16 cellular contexts compared by ENCODE assay signal in genomic region chr16:27123795-27124194, GRCh38. TPM values are rescaled to one million over a fixed set of nuclear protein-coding genes. Genes with fewer than 3 reads are reported as not detected.
A peak's percentile ranks its signal among the peaks of the same experiment; 100 is the strongest.
DNase-seq lines count a peak whose midpoint lies in the region; ATAC-seq and TF ChIP-seq lines count a peak whose summit lies in the region.
"Had no signal": no experiment of that assay in that cellular context is flagged by ENCODE, and none has a peak within 500 bp of the region (broad histone marks: within the 10 kb centered on the region; RNA-seq: fewer than 3 reads in every experiment).

No MANE protein-coding gene starts in this region.

- TF ChIP-seq POLR2A in IMR-90 (IDR thresholded peaks at IDR 0.05; ENCODE audit: low read depth, low read length) (no peak), upper lobe of left lung (IDR thresholded peaks at IDR 0.05) (no peak)

- H2BK5ac ChIP-seq in IMR-90 (ENCODE audit: low read depth, low read length, poor library complexity, severe bottlenecking) (no peak overlapping the region), neuronal stem cell (ENCODE audit: low read length) (no peak overlapping the region), mesendoderm (ENCODE audit: low read length) (no peak overlapping the region)

- no peak overlapping the region for H2AK9ac ChIP-seq in IMR-90 (replicated peaks; ENCODE audit: low read depth, low read length, poor library complexity)

- no peak overlapping the region for H3K18ac ChIP-seq in IMR-90 (ENCODE audit: low read depth, low read length)
- H3K18ac ChIP-seq in neuronal stem cell (ENCODE audit: low read length), result no peak overlapping the region
- H3K18ac ChIP-seq in mesendoderm (ENCODE audit: low read length), result no peak overlapping the region

- H3K27ac ChIP-seq in IMR-90 (ENCODE audit: insufficient read depth, low read length) (no peak overlapping the region), neuronal stem cell (replicated peaks; ENCODE audit: low read length) (no peak overlapping the region), mesendoderm (ENCODE audit: low read depth, low read length) (no peak overlapping the region), upper lobe of left lung (no peak overlapping the region)
- H3K27ac ChIP-seq: BLaER1, RWPE1 had no signal

- no peak overlapping the region for H3K4ac ChIP-seq in IMR-90 (ENCODE audit: low read depth, low read length)
- H3K4ac ChIP-seq in neuronal stem cell (ENCODE audit: low read length), result no peak overlapping the region
- no peak overlapping the region for H3K4ac ChIP-seq in mesendoderm (ENCODE audit: low read depth, low read length)

- no peak overlapping the region for H3K56ac ChIP-seq in IMR-90 (ENCODE audit: extremely low read depth, insufficient read depth, low read length)
- no peak overlapping the region for H3K56ac ChIP-seq in mesendoderm (ENCODE audit: low read length)

- H3K4me1 ChIP-seq in IMR-90 (ENCODE audit: control insufficient read depth, insufficient read depth, low read length) (no peaks in the 10 kb centered on the region), neuronal stem cell (ENCODE audit: control insufficient read depth in 2 of 2, insufficient read depth in 1 of 2, low read depth in 1 of 2, low read length in 2 of 2) (no peaks in the 10 kb centered on the region), mesendoderm (ENCODE audit: control insufficient read depth, low read depth, low read length) (no peaks in the 10 kb centered on the region), upper lobe of left lung (no peaks in the 10 kb centered on the region)

- no TSS peak for BruUV-seq in IMR-90 (replicated peaks; lab: Mats Ljungman, UMichigan)

- H3K27me3 ChIP-seq in IMR-90 (ENCODE audit: control insufficient read depth, insufficient read depth, low read length) (no peaks in the 10 kb centered on the region), neuronal stem cell (ENCODE audit: control insufficient read depth in 3 of 3, insufficient read depth in 3 of 3, low read depth in 1 of 3, low read length in 3 of 3) (no peaks in the 10 kb centered on the region), mesendoderm (ENCODE audit: insufficient read depth, low read length, poor library complexity) (no peaks in the 10 kb centered on the region), upper lobe of left lung (no peaks in the 10 kb centered on the region)
- H3K27me3 ChIP-seq: BLaER1 had no signal

- no peaks in the 10 kb centered on the region for H3K36me3 Mint-ChIP-seq in activated T-helper 17 cell treated with anti-CD3 and anti-CD28 coated beads, Interleukin-2, amount 50 U/mL, for 72 hours (ENCODE audit: low read depth)

- no peak overlapping the region for H2BK12ac ChIP-seq in neuronal stem cell (ENCODE audit: low read length)

- H3K9ac ChIP-seq in IMR-90 (ENCODE audit: low read depth, low read length) (no peak overlapping the region), neuronal stem cell (ENCODE audit: low read depth, low read length, poor library complexity) (no peak overlapping the region), mesendoderm (ENCODE audit: low read length) (no peak overlapping the region)
- H3K9ac ChIP-seq: BLaER1 had no signal

- no peak for TF ChIP-seq RAD21 in IMR-90 (IDR thresholded peaks at IDR 0.05; ENCODE audit: low read length)

- H4K20me1 ChIP-seq in IMR-90 (ENCODE audit: insufficient read depth, low read length), result no peaks in the 10 kb centered on the region
- H4K20me1 ChIP-seq: BLaER1 had no signal

- H3K9me3 Mint-ChIP-seq in activated T-helper 17 cell treated with anti-CD3 and anti-CD28 coated beads, Interleukin-2, amount 50 U/mL, for 72 hours, result peaks cover 3% of the 10 kb centered on the region

- H2AK5ac ChIP-seq in IMR-90 (ENCODE audit: low read depth, low read length), result no peak overlapping the region
- H2AK5ac ChIP-seq in neuronal stem cell (ENCODE audit: low read depth, low read length), result no peak overlapping the region
- no peak overlapping the region for H2AK5ac ChIP-seq in mesendoderm (ENCODE audit: low read length)

- H3K4me3 ChIP-seq in IMR-90 (ENCODE audit: insufficient read depth, low read depth, low read length) (no peak overlapping the region), neuronal stem cell (ENCODE audit: low read length in 2 of 2) (peak overlapping the region in 1 of 2 donors; percentile 52), mesendoderm (ENCODE audit: low read length) (no peak overlapping the region), upper lobe of left lung (no peak overlapping the region)
- H3K4me3 ChIP-seq: BLaER1 had no signal

- H4K5ac ChIP-seq in IMR-90 (ENCODE audit: low read depth, low read length), result no peak overlapping the region
- no peak overlapping the region for H4K5ac ChIP-seq in mesendoderm (ENCODE audit: low read length)

- H2BK120ac ChIP-seq in IMR-90 (ENCODE audit: low read depth, low read length) (no peak overlapping the region), neuronal stem cell (ENCODE audit: low read depth, low read length) (no peak overlapping the region), mesendoderm (ENCODE audit: low read depth, low read length) (no peak overlapping the region)

- TF ChIP-seq CTCF in IMR-90 (conservative IDR thresholded peaks at IDR 0.05; ENCODE audit: low read depth, low read length), result no peak
- no peak for TF ChIP-seq CTCF in upper lobe of left lung (IDR thresholded peaks at IDR 0.05)

- no peak overlapping the region for H2BK15ac ChIP-seq in IMR-90 (ENCODE audit: low read depth, low read length)
- no peak overlapping the region for H2BK15ac ChIP-seq in neuronal stem cell (ENCODE audit: low read length)
- H2BK15ac ChIP-seq in mesendoderm (replicated peaks; ENCODE audit: low read depth), result no peak overlapping the region

- POLR2A ChIA-PET in IMR-90 (lab: Charles Lee; ENCODE audit: unreplicated experiment), result no interaction called here

- no peak overlapping the region for H4K91ac ChIP-seq in IMR-90 (ENCODE audit: insufficient read depth, low read depth, low read length)
- no peak overlapping the region for H4K91ac ChIP-seq in neuronal stem cell (ENCODE audit: low read depth, low read length, poor library complexity)

- H3K79me1 ChIP-seq in IMR-90 (ENCODE audit: low read depth in 1 of 2, low read length in 2 of 2), result no peaks in the 10 kb centered on the region
- H3K79me1 ChIP-seq in neuronal stem cell (ENCODE audit: low read depth, low read length), result no peaks in the 10 kb centered on the region
- no peaks in the 10 kb centered on the region for H3K79me1 ChIP-seq in mesendoderm (ENCODE audit: low read length)

- TF ChIP-seq EP300 in upper lobe of left lung (IDR thresholded peaks at IDR 0.05), result no peak

- no peak overlapping the region for H3K4me2 ChIP-seq in IMR-90 (ENCODE audit: low read depth, low read length)
- H3K4me2 ChIP-seq in neuronal stem cell (ENCODE audit: insufficient read depth, low read length, poor library complexity, severe bottlenecking), result no peak overlapping the region
- no peak overlapping the region for H3K4me2 ChIP-seq in mesendoderm (ENCODE audit: low read length)
- H3K4me2 ChIP-seq: BLaER1 had no signal

- no peak overlapping the region for H3K23ac ChIP-seq in IMR-90 (ENCODE audit: low read depth, low read length)
- H3K23ac ChIP-seq in neuronal stem cell (ENCODE audit: low read depth, low read length, poor library complexity), result no peak overlapping the region
- no peak overlapping the region for H3K23ac ChIP-seq in mesendoderm (ENCODE audit: low read length)

- in situ Hi-C loops in IMR-90 (cut with MboI; ENCODE audit: low sequenced_read_pairs), result no loop called here

- no peak overlapping the region for H3K27ac Mint-ChIP-seq in activated T-helper 17 cell treated with anti-CD3 and anti-CD28 coated beads, Interleukin-2, amount 50 U/mL, for 72 hours
- H3K27ac Mint-ChIP-seq: CD4-positive, alpha-beta memory T cell; H9 had no signal

- H4K8ac ChIP-seq in IMR-90 (ENCODE audit: low read depth in 2 of 2, low read length in 2 of 2) (no peak overlapping the region), neuronal stem cell (ENCODE audit: low read depth, low read length) (no peak overlapping the region), mesendoderm (ENCODE audit: low read depth, low read length) (no peak overlapping the region)

- no peak overlapping the region for H2BK20ac ChIP-seq in IMR-90 (ENCODE audit: low read depth, low read length)

- H3K4me3 Mint-ChIP-seq in activated T-helper 17 cell treated with anti-CD3 and anti-CD28 coated beads, Interleukin-2, amount 50 U/mL, for 72 hours, result no peak overlapping the region
- H3K4me3 Mint-ChIP-seq: CD4-positive, alpha-beta memory T cell; H9 had no signal

- CTCF ChIA-PET in IMR-90 (lab: Yijun Ruan, JAX), result interaction anchor here (1.7 kb wide), 1 partner anchor 14 kb away, joined by 4 read pairs; no protein-coding TSS in a partner anchor

- H2AFZ ChIP-seq in IMR-90 (replicated peaks; ENCODE audit: low read length, poor library complexity), result peak overlapping the region; percentile 58
- H2AFZ ChIP-seq in neuronal stem cell (ENCODE audit: low read length), result peak overlapping the region; percentile 36

- intact Hi-C loops in IMR-90 (cut with micrococcal nuclease), result no loop called here

- H3K9me1 ChIP-seq in IMR-90 (ENCODE audit: insufficient read depth, low read length), result no peaks in the 10 kb centered on the region

- H3K9me3 ChIP-seq in IMR-90 (ENCODE audit: control insufficient read depth, insufficient read depth, low read length), result no peaks in the 10 kb centered on the region
- peaks cover 0 to 2% of the 10 kb centered on the region in 2 donors for H3K9me3 ChIP-seq in neuronal stem cell (replicated peaks in 1 of 2; ENCODE audit: control insufficient read depth in 2 of 2, insufficient read depth in 1 of 2, low read depth in 1 of 2, low read length in 2 of 2)
- peaks cover 4 to 11% (median 8%) of the 10 kb centered on the region in 4 donors for H3K9me3 ChIP-seq in upper lobe of left lung

- WGBS in IMR-90 (ENCODE audit: extremely low coverage in 2 of 2, insufficient read length in 1 of 2), 2 experiments, result 48% methylated on average over 5 of the region's 5 CpGs; no CpG with 5 or more reads in 1 of the 2 experiments
- no CpG with 5 or more reads among the region's 5 CpGs for WGBS in neuronal stem cell (ENCODE audit: extremely low coverage in 2 of 2, insufficient read length in 2 of 2, insufficient replicate concordance in 1 of 2), 2 donors
- no CpG with 5 or more reads among the region's 5 CpGs for WGBS in mesendoderm (ENCODE audit: extremely low coverage, insufficient coverage, low lambda C conversion rate)
- WGBS in upper lobe of left lung, 2 donors, result 70 to 79% methylated on average over 3 to 5 of the region's 5 CpGs

- ATAC-seq in IMR-90 (ENCODE audit: low read depth) (peak; percentile 46), upper lobe of left lung (ENCODE audit: low FRiP score in 2 of 2) (no peak)
- ATAC-seq in activated T-helper 17 cell treated with anti-CD3 and anti-CD28 coated beads, Interleukin-2, amount 50 U/mL, for 72 hours (replicated peaks), result peak; percentile 23

- H3K36me3 ChIP-seq in IMR-90 (ENCODE audit: control insufficient read depth, insufficient read depth, low read length) (no peaks in the 10 kb centered on the region), neuronal stem cell (replicated peaks in 1 of 2; ENCODE audit: control insufficient read depth in 2 of 2, insufficient read depth in 2 of 2, low read length in 2 of 2) (no peaks in the 10 kb centered on the region), mesendoderm (ENCODE audit: control insufficient read depth, insufficient read depth, low read length) (no peaks in the 10 kb centered on the region), upper lobe of left lung (no peaks in the 10 kb centered on the region)
- H3K36me3 ChIP-seq: BLaER1 had no signal

- no peaks in the 10 kb centered on the region for H3K4me1 Mint-ChIP-seq in activated T-helper 17 cell treated with anti-CD3 and anti-CD28 coated beads, Interleukin-2, amount 50 U/mL, for 72 hours
- H3K4me1 Mint-ChIP-seq: CD4-positive, alpha-beta memory T cell; H9 had no signal

- dilution Hi-C loops in IMR-90 (cut with HindIII; ENCODE audit: low sequenced_read_pairs, unreplicated experiment), result no loop called here

- DNase-seq in EL (peak; percentile 6), IMR-90 (peak; percentile 7), neuronal stem cell (ENCODE audit: low spot score) (no peak), mesendoderm (no peak), upper lobe of left lung (no peak), NCI-H2107 treated with DMSO at 0.1 percent for 48 hours (lab: John Stamatoyannopoulos, UW; ENCODE audit: unreplicated experiment) (no peak)
- DNase-seq: CD4-positive, alpha-beta memory T cell; H9; NCI-H187; NCI-H2107; NCI-H2227 treated with DMSO at 0.1 percent for 48 hours; NCI-H524 had no signal

- H3K14ac ChIP-seq in IMR-90 (replicated peaks; ENCODE audit: low read depth, low read length) (no peak overlapping the region), neuronal stem cell (ENCODE audit: low read length) (no peak overlapping the region)

- H3K27me3 Mint-ChIP-seq in activated T-helper 17 cell treated with anti-CD3 and anti-CD28 coated beads, Interleukin-2, amount 50 U/mL, for 72 hours, result peaks cover 10% of the 10 kb centered on the region

- H3K79me2 ChIP-seq in mesendoderm (ENCODE audit: control insufficient read depth, insufficient read depth, low read length), result no peaks in the 10 kb centered on the region

RNA-seq across cellular contexts. Expression of gene C16orf82, which starts 57.1 kb away (rescaled TPM):
- total RNA-seq in IMR-90 (2012; rRNA removed), result not detected in 2 replicates
- not detected in 2 replicates for polyA plus RNA-seq in IMR-90 (2012; rRNA removed)
- polyA plus RNA-seq in IMR-90 (2012; cell fraction: cytosol; rRNA removed), result not detected in 2 replicates
- not detected in 2 replicates for polyA plus RNA-seq in IMR-90 (2012; cell fraction: nucleus; rRNA removed; ENCODE audit: low replicate concordance)
- not detected for total RNA-seq in activated T-helper 17 cell treated with anti-CD3 and anti-CD28 coated beads, Interleukin-2, amount 50 U/mL, for 72 hours
- 0.78 TPM for polyA plus RNA-seq in neuronal stem cell (2013, experiment 1 of 2)
- polyA plus RNA-seq in neuronal stem cell (2013, experiment 2 of 2), result 0.76 TPM
- not detected for polyA plus RNA-seq in mesendoderm (2013, experiment 1 of 2)
- not detected for polyA plus RNA-seq in mesendoderm (2013, experiment 2 of 2)
- total RNA-seq in upper lobe of left lung, result not detected
- total RNA-seq: A673; CD4-positive, alpha-beta memory T cell; H9 had no signal
- polyA plus RNA-seq: CD4-positive, alpha-beta memory T cell had no signal

Comparison
In these comparisons a context has a peak if more than half of its experiments do, and no peak if none do; other contexts are left out.
1. DNase-seq: peak in EL (single experiment) and IMR-90 (single experiment); none in neuronal stem cell (single experiment), mesendoderm (single experiment), upper lobe of left lung (0 of 2) and NCI-H2107 treated with DMSO at 0.1 percent for 48 hours (single experiment).
2. ATAC-seq: peak in IMR-90 (single experiment) and activated T-helper 17 cell treated with anti-CD3 and anti-CD28 coated beads, Interleukin-2, amount 50 U/mL, for 72 hours (single experiment); none in upper lobe of left lung (0 of 2).